1 cellular context compared by ENCODE assay signal in the genomic region with DNA sequence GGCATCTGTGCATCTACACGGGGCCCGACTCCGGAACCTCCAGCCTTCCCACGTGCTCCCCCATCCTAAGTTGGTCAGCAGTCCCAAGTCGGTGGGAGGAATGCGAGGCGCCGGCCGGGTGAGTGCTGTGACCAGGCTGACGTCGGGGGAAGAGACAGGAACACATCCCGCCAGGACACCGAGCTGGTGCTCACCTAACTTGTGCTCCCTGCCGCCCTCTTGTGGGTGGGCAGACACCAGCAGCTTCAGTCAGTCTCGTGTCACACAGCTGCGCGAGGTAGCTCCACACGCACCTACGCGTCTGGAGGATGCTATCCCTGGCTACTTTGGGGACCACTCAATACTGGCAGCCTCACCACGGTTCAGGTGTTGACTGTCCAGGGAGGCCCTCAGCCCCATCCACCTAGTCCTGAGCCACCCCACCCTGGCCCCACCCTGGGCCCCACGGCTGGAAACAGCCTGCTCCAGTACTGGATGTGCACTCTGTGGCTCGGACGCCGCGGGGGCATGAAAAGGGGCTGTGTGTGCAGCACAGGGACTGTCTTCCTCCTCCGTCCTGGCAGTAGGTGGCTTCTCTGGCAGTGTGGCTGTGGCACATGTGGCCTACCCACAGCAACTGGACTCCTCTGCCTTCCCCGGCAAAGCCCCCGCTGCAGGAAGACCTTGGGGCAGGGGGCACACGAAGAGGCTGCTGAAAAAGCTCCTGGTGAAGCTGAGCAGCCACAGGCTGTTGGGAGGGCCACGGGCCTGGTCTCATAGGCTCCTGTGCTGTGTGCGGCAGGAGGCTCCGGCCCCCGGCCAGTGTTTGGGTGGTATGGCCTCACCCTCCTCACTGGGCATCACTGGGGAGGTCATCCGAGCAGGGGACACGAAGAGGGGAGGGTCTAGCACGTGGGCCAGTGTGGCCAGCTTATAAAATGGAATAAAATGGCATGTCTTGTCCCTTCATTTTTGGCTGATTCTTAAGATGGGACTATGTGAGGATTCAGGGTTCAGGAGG.
TF ChIP-seq lines count a peak whose summit lies in the region.

No MANE protein-coding gene starts in this region.

TF ChIP-seq in IMR-90, 13 proteins besides CTCF, POLR2A, EP300 and RAD21 (continued from another document):
- TF ChIP-seq NFE2L2 (IDR thresholded peaks at IDR 0.05; ENCODE audit: low read depth, low read length), result no peak
- TF ChIP-seq CEBPB (IDR thresholded peaks at IDR 0.05; ENCODE audit: low read depth, low read length), result no peak
